ENCODE assay signal across 8 cellular contexts in genomic region chr5:178589180-178590140, GRCh38. TPM values are rescaled to one million over a fixed set of nuclear protein-coding genes. Genes with fewer than 3 reads are reported as not detected.
DNase-seq lines count a peak whose midpoint lies in the region; ATAC-seq, FAIRE-seq and TF ChIP-seq lines count a peak whose summit lies in the region.

No MANE protein-coding gene starts in this region.

- BruUV-seq in HepG2 (replicated peaks; lab: Mats Ljungman, UMichigan): no TSS peak

- H3K4me1 Mint-ChIP-seq in chondrocyte (ENCODE audit: low read depth): peaks cover 10% of the 10 kb centered on the region

- in situ Hi-C loops in GM13977 (cut with MboI; ENCODE audit: low pct_unique_long_range_greater_than_20kb, low sequenced_read_pairs, unreplicated experiment): no loop called here
- in situ Hi-C loops in HepG2 (cut with HindIII; ENCODE audit: extremely low pct_ligation_motif_present, low pct_unique_long_range_greater_than_20kb): no loop called here
- in situ Hi-C loops in transverse colon (cut with MboI; ENCODE audit: low pct_ligation_motif_present in 1 of 4, low pct_unique_long_range_greater_than_20kb in 1 of 4, low sequenced_read_pairs in 3 of 4): no loop called here

- no peak overlapping the region for H3K27ac Mint-ChIP-seq in chondrocyte (ENCODE audit: unreplicated experiment)

- H3K4me3 ChIP-seq in HepG2 (replicated peaks in 1 of 3; ENCODE audit: insufficient read depth in 1 of 3, low read depth in 2 of 3, low read length in 3 of 3) (no peak overlapping the region), transverse colon (peak overlapping the region in 3 of 4 donors; percentile 25 to 61 (median 45))

- CTCF ChIA-PET in HepG2 (lab: Yijun Ruan, JAX; ENCODE audit: low intra/inter-chr PET ratio, low total read pairs): no interaction called here

- POLR2A ChIA-PET in HepG2 (lab: Yijun Ruan, JAX): no interaction called here

- H3K9me3 Mint-ChIP-seq in chondrocyte (ENCODE audit: low read depth): peaks cover 1% of the 10 kb centered on the region

- TF ChIP-seq EP300 in HepG2 (IDR thresholded peaks at IDR 0.05; ENCODE audit: low read depth in 2 of 2, low read length in 2 of 2) (no peak), HepG2 (CRISPR knock-in tag; IDR thresholded peaks at IDR 0.05; ENCODE audit: borderline replicate concordance) (no peak), transverse colon (IDR thresholded peaks at IDR 0.05; ENCODE audit: low read depth) (no peak)

- H3K36me3 ChIP-seq in HepG2 (replicated peaks in 1 of 2; ENCODE audit: control insufficient read depth in 1 of 2, insufficient read depth in 2 of 2, low read length in 2 of 2) (no peaks in the 10 kb centered on the region), transverse colon (no peaks in the 10 kb centered on the region)

- TF ChIP-seq POLR2A in HepG2 (IDR thresholded peaks at IDR 0.05; ENCODE audit: insufficient read depth in 1 of 2, low read depth in 2 of 2, low read length in 2 of 2) (no peak), transverse colon (IDR thresholded peaks at IDR 0.05) (no peak)

- H3K4me2 ChIP-seq in HepG2 (ENCODE audit: low read depth, low read length): no peak overlapping the region

- H3K4me1 ChIP-seq in HepG2 (ENCODE audit: insufficient read depth, low read length) (no peaks in the 10 kb centered on the region), transverse colon (peaks cover 0 to 16% (median 12%) of the 10 kb centered on the region in 4 donors)

- H4K20me1 ChIP-seq in HepG2 (ENCODE audit: insufficient read depth, low read length): no peaks in the 10 kb centered on the region

- H3K36me3 Mint-ChIP-seq in chondrocyte (ENCODE audit: low read depth): peaks cover 3% of the 10 kb centered on the region

- H3K4me3 Mint-ChIP-seq in chondrocyte (ENCODE audit: unreplicated experiment): peak overlapping the region; percentile 58

- no peak overlapping the region for H2AFZ ChIP-seq in HepG2 (ENCODE audit: low read length)

- no peak for FAIRE-seq in HepG2 (lab: Jason Lieb, UNC)

- H3K27ac ChIP-seq in HepG2 (ENCODE audit: extremely low read length, insufficient read depth, low read length) (no peak overlapping the region), transverse colon (peak overlapping the region in 1 of 4 donors; percentile 22)

- WGBS in HepG2 (ENCODE audit: low lambda C conversion rate): 65% methylated on average over 63 of the region's 91 CpGs
- WGBS in transverse colon (ENCODE audit: low coverage in 1 of 2), 2 donors: 36 to 52% methylated on average over 5 to 33 of the region's 91 CpGs

- H3K9me3 ChIP-seq in HepG2 (ENCODE audit: low read length): peaks cover 6% of the 10 kb centered on the region; the same call in 1 of the 2 replicates
- no peaks in the 10 kb centered on the region for H3K9me3 ChIP-seq in transverse colon

- intact Hi-C loops in HepG2 (cut with micrococcal nuclease; ENCODE audit: unreplicated experiment) (no loop called here), transverse colon (cut with DNase I; ENCODE audit: low total_unique reads) (loop anchor here (5.0 kb wide), 1 partner anchor 307 kb away; no protein-coding TSS in a partner anchor)

- ATAC-seq in HepG2: peak; percentile 41

- no peaks in the 10 kb centered on the region for H3K79me2 ChIP-seq in HepG2 (ENCODE audit: insufficient read depth, low read length)

- TF ChIP-seq RAD21 in HepG2 (CRISPR knock-in tag; IDR thresholded peaks at IDR 0.05): no peak

- DNase-seq in GM13977 (ENCODE audit: low spot score): peak; percentile 47
- DNase-seq in NCI-H1105 (lab: John Stamatoyannopoulos, UW): peak; percentile 12
- no peak for DNase-seq in chondrocyte (ENCODE audit: low spot score)
- DNase-seq in HepG2 (ENCODE audit: low spot score): no peak
- DNase-seq in transverse colon: no peak
- no peak for DNase-seq in NCI-H1436 (lab: John Stamatoyannopoulos, UW)
- DNase-seq in activated CD8-positive, alpha-beta memory T cell treated with anti-CD3 and anti-CD28 coated beads, Interleukin-2, amount 50 U/mL, for 48 hours: no peak
- no peak for DNase-seq in NCI-H1048 (lab: John Stamatoyannopoulos, UW)

- peaks cover 27% of the 10 kb centered on the region for H3K27me3 Mint-ChIP-seq in chondrocyte (ENCODE audit: low read depth)

- peak; percentile 15 for TF ChIP-seq CTCF in GM13977 (IDR thresholded peaks at IDR 0.05; ENCODE audit: extremely low read depth, insufficient read depth, missing control alignments)
- peak; percentile 47 for TF ChIP-seq CTCF in chondrocyte (IDR thresholded peaks at IDR 0.05)
- TF ChIP-seq CTCF in HepG2 (CRISPR knock-in tag; IDR thresholded peaks at IDR 0.05): no peak
- no peak for TF ChIP-seq CTCF in transverse colon (IDR thresholded peaks at IDR 0.05)

- H3K27me3 ChIP-seq in HepG2 (ENCODE audit: control insufficient read depth in 1 of 2, insufficient read depth in 2 of 2, low read length in 2 of 2) (peaks cover 0 to 24% of the 10 kb centered on the region in 2 experiments; a peak in 1 of 5 replicates), transverse colon (peaks cover 52% of the 10 kb centered on the region)

- H3K9ac ChIP-seq in HepG2 (ENCODE audit: insufficient read depth, low read depth, low read length): no peak overlapping the region

TF ChIP-seq in HepG2, 621 proteins besides CTCF, POLR2A, EP300 and RAD21 (continues in another document):
- TF ChIP-seq FOXK1 (CRISPR knock-in tag; IDR thresholded peaks at IDR 0.05; ENCODE audit: borderline replicate concordance, low read depth) (no peak), ZNF431 (CRISPR knock-in tag; IDR thresholded peaks at IDR 0.05; ENCODE audit: borderline replicate concordance, low read depth) (no peak), ZNF547 (CRISPR knock-in tag; IDR thresholded peaks at IDR 0.05) (no peak), XBP1 (CRISPR knock-in tag; IDR thresholded peaks at IDR 0.05) (no peak)

RNA-seq across cellular contexts. Expression of gene COL23A1, which starts 0.7 kb away (rescaled TPM):
- total RNA-seq in chondrocyte (0.12 to 0.15 TPM in 2 of 3 replicates, not detected in the other), HepG2 (2016; rRNA removed; fragmentation: Illumina TruSeq; extraction: Trizol) (not detected in 2 replicates), transverse colon (1 to 10 TPM in 2 of 4 donors, under 1 TPM in 1, not detected in 1; 0.14 to 2.2 (median 1.4) TPM)
- not detected in 2 replicates for total RNA-seq in HepG2 (2016; cell fraction: cytosol; rRNA removed; fragmentation: Illumina TruSeq; extraction: Trizol; ENCODE audit: low read depth)
- not detected in 2 replicates for total RNA-seq in HepG2 (2016; cell fraction: insoluble cytoplasmic fraction; rRNA removed; fragmentation: Illumina TruSeq; extraction: Trizol)
- total RNA-seq in HepG2 (2016; cell fraction: membrane; rRNA removed; fragmentation: Illumina TruSeq; extraction: Trizol): not detected in 2 replicates
- total RNA-seq in HepG2 (2016; cell fraction: nucleus; rRNA removed; fragmentation: Illumina TruSeq; extraction: Trizol): not detected in 2 replicates
- not detected in 2 replicates for polyA plus RNA-seq in HepG2 (2011; rRNA removed)
- not detected in 2 replicates for polyA plus RNA-seq in HepG2 (2011; cell fraction: cytosol; rRNA removed)
- polyA plus RNA-seq in HepG2 (2011; cell fraction: nucleus; rRNA removed): 0.03 TPM in 1 of 2 replicates, not detected in the other
- not detected in 2 replicates for polyA plus RNA-seq in HepG2 (2012)
- polyA plus RNA-seq in HepG2 (2016; cell fraction: cytosol; fragmentation: Illumina TruSeq; extraction: Trizol; ENCODE audit: low read depth): not detected in 2 replicates
- not detected in 2 replicates for polyA plus RNA-seq in HepG2 (2016; cell fraction: insoluble cytoplasmic fraction; fragmentation: Illumina TruSeq; extraction: Trizol; ENCODE audit: low read depth)
- not detected in 2 replicates for polyA plus RNA-seq in HepG2 (2016; cell fraction: membrane; fragmentation: Illumina TruSeq; extraction: Trizol; ENCODE audit: low read depth)
- not detected in 2 replicates for polyA plus RNA-seq in HepG2 (2016; cell fraction: nucleus; fragmentation: Illumina TruSeq; extraction: Trizol; ENCODE audit: insufficient read depth, low read depth)
- not detected in 2 replicates for polyA minus RNA-seq in HepG2 (2011; rRNA and poly(A)+ RNA removed; ENCODE audit: low replicate concordance)
- not detected in 2 replicates for polyA minus RNA-seq in HepG2 (2011; cell fraction: cytosol; rRNA and poly(A)+ RNA removed)
- polyA minus RNA-seq in HepG2 (2011; cell fraction: nucleus; rRNA and poly(A)+ RNA removed): not detected in 2 replicates

RNA-seq across cellular contexts. Expression of gene CLK4, which starts 37.4 kb away (rescaled TPM):
- total RNA-seq in chondrocyte: 19.9 to 28.1 TPM (median 21.8 TPM) in 3 replicates
- 9.5 and 18.4 TPM in 2 replicates for total RNA-seq in HepG2 (2016; rRNA removed; fragmentation: Illumina TruSeq; extraction: Trizol)
- 2.3 and 2.7 TPM in 2 replicates for total RNA-seq in HepG2 (2016; cell fraction: cytosol; rRNA removed; fragmentation: Illumina TruSeq; extraction: Trizol; ENCODE audit: low read depth)
- total RNA-seq in HepG2 (2016; cell fraction: insoluble cytoplasmic fraction; rRNA removed; fragmentation: Illumina TruSeq; extraction: Trizol): 10.7 and 16.8 TPM in 2 replicates
- total RNA-seq in HepG2 (2016; cell fraction: membrane; rRNA removed; fragmentation: Illumina TruSeq; extraction: Trizol): 4.8 and 5.2 TPM in 2 replicates
- 52.9 and 59.3 TPM in 2 replicates for total RNA-seq in HepG2 (2016; cell fraction: nucleus; rRNA removed; fragmentation: Illumina TruSeq; extraction: Trizol)
- 15.4 and 17.7 TPM in 2 replicates for polyA plus RNA-seq in HepG2 (2011; rRNA removed)
- polyA plus RNA-seq in HepG2 (2011; cell fraction: cytosol; rRNA removed): 3.9 and 5.6 TPM in 2 replicates
- 55.3 and 57.0 TPM in 2 replicates for polyA plus RNA-seq in HepG2 (2011; cell fraction: nucleus; rRNA removed)
- 18.6 and 18.8 TPM in 2 replicates for polyA plus RNA-seq in HepG2 (2012)
- polyA plus RNA-seq in HepG2 (2016; cell fraction: cytosol; fragmentation: Illumina TruSeq; extraction: Trizol; ENCODE audit: low read depth): 0.83 and 0.90 TPM in 2 replicates
- polyA plus RNA-seq in HepG2 (2016; cell fraction: insoluble cytoplasmic fraction; fragmentation: Illumina TruSeq; extraction: Trizol; ENCODE audit: low read depth): 6.5 and 7.5 TPM in 2 replicates
- 1.5 and 2.0 TPM in 2 replicates for polyA plus RNA-seq in HepG2 (2016; cell fraction: membrane; fragmentation: Illumina TruSeq; extraction: Trizol; ENCODE audit: low read depth)
- polyA plus RNA-seq in HepG2 (2016; cell fraction: nucleus; fragmentation: Illumina TruSeq; extraction: Trizol; ENCODE audit: insufficient read depth, low read depth): 49.7 and 55.1 TPM in 2 replicates
- polyA minus RNA-seq in HepG2 (2011; rRNA and poly(A)+ RNA removed; ENCODE audit: low replicate concordance): 9.8 and 16.0 TPM in 2 replicates
- 5.3 and 6.9 TPM in 2 replicates for polyA minus RNA-seq in HepG2 (2011; cell fraction: cytosol; rRNA and poly(A)+ RNA removed)
- 178 and 181 TPM in 2 replicates for polyA minus RNA-seq in HepG2 (2011; cell fraction: nucleus; rRNA and poly(A)+ RNA removed)
- total RNA-seq in transverse colon: 10 to 100 TPM; 36.0 to 72.6 (median 52.4) TPM

Comparison
In these comparisons a context has a peak if more than half of its experiments do, and no peak if none do; other contexts are left out.
1. DNase-seq: peak in GM13977 (single experiment) and NCI-H1105 (single experiment); none in chondrocyte (single experiment), HepG2 (single experiment), transverse colon (single experiment), NCI-H1436 (single experiment), activated CD8-positive, alpha-beta memory T cell treated with anti-CD3 and anti-CD28 coated beads, Interleukin-2, amount 50 U/mL, for 48 hours (single experiment) and NCI-H1048 (single experiment).
2. CTCF ChIP-seq: peak in GM13977 (single experiment) and chondrocyte (single experiment); none in HepG2 (single experiment) and transverse colon (0 of 5).
3. H3K4me3 ChIP-seq: peak in transverse colon (3 of 4); none in HepG2 (0 of 3).